Comparison of ENCODE assay signal across 1 cellular context in genomic region chr22:33510429-33510904, GRCh38.
A peak's percentile ranks its signal among the peaks of the same experiment; 100 is the strongest.
TF ChIP-seq lines count a peak whose summit lies in the region.

No MANE protein-coding gene starts in this region.

TF ChIP-seq in HepG2, 621 proteins besides CTCF, POLR2A, EP300 and RAD21 (continued from another document and continues in another):
- TF ChIP-seq IRF9 (CRISPR knock-in tag; IDR thresholded peaks at IDR 0.05; ENCODE audit: borderline replicate concordance) (0 out of 2 replicates have a peak, but pooled peaks have one; percentile 66), ZBTB33 (CRISPR knock-in tag; IDR thresholded peaks at IDR 0.05) (peak; percentile 33; the same call in 1 of the 2 replicates), ZBTB7B (CRISPR knock-in tag; IDR thresholded peaks at IDR 0.05) (peak; percentile 42; the same call in 1 of the 2 replicates), ZSCAN29 (CRISPR knock-in tag; conservative IDR thresholded peaks at IDR 0.05) (0 out of 2 replicates have a peak, but pooled peaks have one; percentile 34), ATF4 (CRISPR knock-in tag; IDR thresholded peaks at IDR 0.05) (peak in 1 of 2 experiments; percentile 97; a peak in 2 of 4 replicates), ZNF207 (IDR thresholded peaks at IDR 0.05; ENCODE audit: borderline replicate concordance) (no peak), SRSF4 (IDR thresholded peaks at IDR 0.05; ENCODE audit: low read depth, low read length, poor library complexity, severe bottlenecking) (no peak), ZNF543 (CRISPR knock-in tag; IDR thresholded peaks at IDR 0.05) (0 out of 2 replicates have a peak, but pooled peaks have one; percentile 46), GABPA (IDR thresholded peaks at IDR 0.05; ENCODE audit: low read depth, low read length) (no peak), GABPA (CRISPR knock-in tag; IDR thresholded peaks at IDR 0.05; ENCODE audit: low read depth) (peak; percentile 35), GATAD2A (CRISPR knock-in tag; IDR thresholded peaks at IDR 0.05) (peak; percentile 86), ZBTB38 (CRISPR knock-in tag; IDR thresholded peaks at IDR 0.05) (peak; percentile 59; the same call in 1 of the 2 replicates), TOPORS (CRISPR knock-in tag; IDR thresholded peaks at IDR 0.05) (0 out of 2 replicates have a peak, but pooled peaks have one; percentile 47), SIX4 (CRISPR knock-in tag; IDR thresholded peaks at IDR 0.05) (peak; percentile 62; the same call in 1 of the 2 replicates), PAXIP1 (CRISPR knock-in tag; conservative IDR thresholded peaks at IDR 0.05) (peak; percentile 89), ZNF280D (CRISPR knock-in tag; IDR thresholded peaks at IDR 0.05) (peak; percentile 99), ZNF784 (CRISPR knock-in tag; IDR thresholded peaks at IDR 0.05; ENCODE audit: borderline replicate concordance) (0 out of 2 replicates have a peak, but pooled peaks have one; percentile 78), ZBTB7A (CRISPR knock-in tag; IDR thresholded peaks at IDR 0.05) (peak; percentile 57; the same call in 1 of the 2 replicates), MEIS2 (CRISPR knock-in tag; IDR thresholded peaks at IDR 0.05) (peak; percentile 22; the same call in 1 of the 2 replicates), AHR (CRISPR knock-in tag; IDR thresholded peaks at IDR 0.05) (0 out of 2 replicates have a peak, but pooled peaks have one; percentile 31), SOX13 (IDR thresholded peaks at IDR 0.05) (0 out of 2 replicates have a peak, but pooled peaks have one; percentile 38), SOX13 (CRISPR knock-in tag; conservative IDR thresholded peaks at IDR 0.05 in 1 of 2, IDR thresholded peaks at IDR 0.05 in 1 of 2) (peak in 1 of 2 experiments; percentile 64; a peak in 1 of 4 replicates), MTF2 (CRISPR knock-in tag; IDR thresholded peaks at IDR 0.05; ENCODE audit: borderline replicate concordance) (no peak), ZNF337 (CRISPR knock-in tag; IDR thresholded peaks at IDR 0.05; ENCODE audit: borderline replicate concordance, low read depth) (peak; percentile 61; the same call in 1 of the 2 replicates), ZNF205 (CRISPR knock-in tag; IDR thresholded peaks at IDR 0.05) (0 out of 2 replicates have a peak, but pooled peaks have one; percentile 22), MAX (IDR thresholded peaks at IDR 0.05) (peak; percentile 56), MED1 (CRISPR knock-in tag; IDR thresholded peaks at IDR 0.05) (peak; percentile 91), FOXA3 (CRISPR knock-in tag; IDR thresholded peaks at IDR 0.05) (peak; percentile 46), PHF21A (CRISPR knock-in tag; IDR thresholded peaks at IDR 0.05) (peak; percentile 88), TBX3 (IDR thresholded peaks at IDR 0.05; ENCODE audit: borderline replicate concordance) (peak; percentile 45; the same call in 1 of the 2 replicates), POLR2G (IDR thresholded peaks at IDR 0.05; ENCODE audit: low read depth, low read length) (no peak), ZNF710 (CRISPR knock-in tag; IDR thresholded peaks at IDR 0.05; ENCODE audit: borderline replicate concordance) (peak; percentile 8; the same call in 1 of the 2 replicates), ETV5 (CRISPR knock-in tag; IDR thresholded peaks at IDR 0.05; ENCODE audit: borderline replicate concordance) (peak; percentile 61; the same call in 1 of the 2 replicates), FOXA1 (IDR thresholded peaks at IDR 0.05) (no peak), FOXA1 (CRISPR knock-in tag; IDR thresholded peaks at IDR 0.05) (no peak), ZBTB37 (CRISPR knock-in tag; IDR thresholded peaks at IDR 0.05) (peak; percentile 79; the same call in 1 of the 2 replicates), ZNF550 (CRISPR knock-in tag; IDR thresholded peaks at IDR 0.05; ENCODE audit: borderline replicate concordance) (no peak), ZNF605 (CRISPR knock-in tag; IDR thresholded peaks at IDR 0.05) (peak; percentile 75; the same call in 1 of the 2 replicates), HDAC2 (CRISPR knock-in tag; IDR thresholded peaks at IDR 0.05) (peak; percentile 93), CBX1 (IDR thresholded peaks at IDR 0.05; ENCODE audit: low read depth) (peak; percentile 69)
